Comparison of ENCODE assay signal across 16 cellular contexts in the genomic region with DNA sequence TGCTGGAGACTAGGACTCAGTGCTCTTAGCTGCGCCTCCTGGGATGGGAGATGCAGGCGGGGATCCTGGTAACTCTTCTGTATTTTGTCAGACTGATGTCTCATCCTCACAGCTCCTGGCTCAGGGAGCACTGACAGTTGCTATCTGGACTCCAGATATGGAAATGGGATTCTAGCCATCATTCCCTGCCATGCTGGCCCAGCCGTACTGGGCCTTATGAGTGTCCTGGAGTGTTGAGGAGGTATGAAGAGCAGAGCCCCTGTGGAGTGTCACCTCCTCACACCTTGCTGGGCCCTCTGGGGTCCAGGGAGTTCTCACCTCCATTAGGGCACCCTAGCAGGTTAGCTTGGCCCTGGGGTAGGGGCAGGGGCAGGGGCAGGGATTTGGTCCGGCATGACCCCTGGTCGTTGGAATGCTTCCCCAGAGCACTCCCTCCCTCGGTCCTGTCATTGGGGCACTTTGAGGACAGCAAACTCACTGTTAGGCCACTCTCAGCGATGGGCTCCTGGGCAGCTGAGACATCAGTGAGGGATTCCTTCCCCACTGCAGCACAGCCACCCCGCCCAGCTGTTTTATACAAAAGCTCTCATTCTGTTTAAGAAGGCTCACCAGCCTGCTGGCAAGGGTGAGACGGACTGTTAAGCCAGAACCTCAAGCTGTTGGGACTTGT.
"Had no signal": no experiment of that assay in that cellular context is flagged by ENCODE, and none has a peak within 500 bp of the region (broad histone marks: within the 10 kb centered on the region; RNA-seq: fewer than 3 reads in every experiment).

No MANE protein-coding gene starts in this region.

- H3K9me3 ChIP-seq: colonic mucosa, neutrophil, stomach, thoracic aorta, transverse colon had no signal

- H3K4me3 ChIP-seq: colonic mucosa, stomach, thoracic aorta, transverse colon had no signal

- H3K9me3 Mint-ChIP-seq: endodermal cell; nephron progenitor cell; stimulated activated effector memory CD8-positive, alpha-beta T cell treated with anti-CD3 and anti-CD28 coated beads, Interleukin-12 subunit alpha, Interleukin-12 subunit beta, amount 100 ng/mL, for 72 hours had no signal

- ATAC-seq: naive thymus-derived CD4-positive, alpha-beta T cell; stimulated activated effector memory CD8-positive, alpha-beta T cell treated with anti-CD3 and anti-CD28 coated beads, Interleukin-12 subunit alpha, Interleukin-12 subunit beta, amount 100 ng/mL, for 72 hours had no signal

- H3K27ac Mint-ChIP-seq: endodermal cell; naive thymus-derived CD4-positive, alpha-beta T cell; nephron progenitor cell; stimulated activated effector memory CD8-positive, alpha-beta T cell treated with anti-CD3 and anti-CD28 coated beads, Interleukin-12 subunit alpha, Interleukin-12 subunit beta, amount 100 ng/mL, for 72 hours had no signal

- H3K4me1 ChIP-seq: colonic mucosa, transverse colon had no signal

- H3K4me3 Mint-ChIP-seq: endodermal cell; naive thymus-derived CD4-positive, alpha-beta T cell; nephron progenitor cell; stimulated activated effector memory CD8-positive, alpha-beta T cell treated with anti-CD3 and anti-CD28 coated beads, Interleukin-12 subunit alpha, Interleukin-12 subunit beta, amount 100 ng/mL, for 72 hours had no signal

- H3K4me1 Mint-ChIP-seq: naive thymus-derived CD4-positive, alpha-beta T cell; stimulated activated effector memory CD8-positive, alpha-beta T cell treated with anti-CD3 and anti-CD28 coated beads, Interleukin-12 subunit alpha, Interleukin-12 subunit beta, amount 100 ng/mL, for 72 hours had no signal

- H3K27ac ChIP-seq: colonic mucosa, neutrophil, stomach, thoracic aorta, transverse colon had no signal

- H3K36me3 Mint-ChIP-seq: stimulated activated effector memory CD8-positive, alpha-beta T cell treated with anti-CD3 and anti-CD28 coated beads, Interleukin-12 subunit alpha, Interleukin-12 subunit beta, amount 100 ng/mL, for 72 hours had no signal

- H3K27me3 ChIP-seq: colonic mucosa, neutrophil, stomach, transverse colon had no signal

- H3K36me3 ChIP-seq: colonic mucosa, neutrophil, stomach, thoracic aorta, transverse colon had no signal

- DNase-seq: colonic mucosa; effector CD4-positive, alpha-beta T cell; endodermal cell; foreskin melanocyte; head of caudate nucleus; naive thymus-derived CD4-positive, alpha-beta T cell; nephron progenitor cell; posterior cingulate gyrus; stimulated activated CD4-positive, alpha-beta T cell treated with anti-CD3 and anti-CD28 coated beads, Interleukin-4, amount 100 ng/mL, for 1 hour; stimulated activated CD8-positive, alpha-beta memory T cell treated with anti-CD3 and anti-CD28 coated beads, Interleukin-4, amount 100 ng/mL, for 48 hours; stomach; substantia nigra; transverse colon had no signal
